37 cellular contexts compared by ENCODE assay signal in genomic region chr9:16013366-16013765, GRCh38.
"Had no signal": no experiment of that assay in that cellular context is flagged by ENCODE, and none has a peak within 500 bp of the region (broad histone marks: within the 10 kb centered on the region; RNA-seq: fewer than 3 reads in every experiment).

No MANE protein-coding gene starts in this region.

- H3K9me3 Mint-ChIP-seq: activated T-helper 2 cell treated with anti-CD3 and anti-CD28 coated beads, Interferon-gamma antibody, Interleukin-2, Interleukin-4, amounts not matched to agents 10 μg/mL and 5 μg/mL and 100 μg/mL, durations not matched to agents 14 hours and 24 hours and 36 hours had no signal

- H3K27ac ChIP-seq: adrenal gland, esophagus muscularis mucosa, foreskin keratinocyte, gastrocnemius medialis, heart left ventricle, WERI-Rb-1 had no signal

- H3K36me3 ChIP-seq: adrenal gland, esophagus muscularis mucosa, gastrocnemius medialis, heart left ventricle, WERI-Rb-1 had no signal

- H3K27me3 Mint-ChIP-seq: activated B cell treated with CpG ODN at 0.5 μM for 24 hours; activated CD4-positive, alpha-beta memory T cell treated with anti-CD3 and anti-CD28 coated beads for 36 hours; activated CD8-positive, alpha-beta memory T cell treated with anti-CD3 and anti-CD28 coated beads, Interleukin-2, amount 10 ng/mL, durations not matched to agents 7 days and 5 days; activated naive CD4-positive, alpha-beta T cell treated with anti-CD3 and anti-CD28 coated beads, Interleukin-2, amount 50 U/mL, for 24 hours; activated naive CD8-positive, alpha-beta T cell treated with anti-CD3 and anti-CD28 coated beads, Interleukin-2, amount 50 U/mL, for 24 hours; brain; effector memory CD8-positive, alpha-beta T cell; T-helper 17 cell had no signal

- FAIRE-seq: colon had no signal

- H3K27me3 ChIP-seq: adrenal gland, esophagus muscularis mucosa, foreskin keratinocyte, gastrocnemius medialis, heart left ventricle had no signal

- DNase-seq: activated B cell treated with CpG ODN at 0.5 μM for 24 hours; activated CD4-positive, alpha-beta memory T cell treated with anti-CD3 and anti-CD28 coated beads for 36 hours; activated CD4-positive, alpha-beta T cell treated with anti-CD3 and anti-CD28 coated beads for 48 hours; activated CD8-positive, alpha-beta memory T cell treated with anti-CD3 and anti-CD28 coated beads, Interleukin-2, amount 10 ng/mL, durations not matched to agents 7 days and 5 days; activated CD8-positive, alpha-beta memory T cell treated with anti-CD3 and anti-CD28 coated beads, Interleukin-2, amount 50 U/mL, for 4 hours; activated CD8-positive, alpha-beta T cell treated with anti-CD3 and anti-CD28 coated beads, Interleukin-2, amount 10 ng/mL, durations not matched to agents 7 days and 5 days; activated effector memory CD4-positive, alpha-beta T cell treated with anti-CD3 and anti-CD28 coated beads, Interleukin-2, amount 50 U/mL, for 16 hours; activated naive CD4-positive, alpha-beta T cell treated with anti-CD3 and anti-CD28 coated beads for 36 hours; activated naive CD8-positive, alpha-beta T cell treated with anti-CD3 and anti-CD28 coated beads for 36 hours; activated naive CD8-positive, alpha-beta T cell treated with anti-CD3 and anti-CD28 coated beads, Interleukin-2, amount 50 U/mL, for 24 hours; activated T-cell treated with anti-CD3 and anti-CD28 coated beads, Interleukin-2, amount 50 U/mL, for 1 hour; activated T-cell treated with anti-CD3 and anti-CD28 coated beads, Interleukin-2, amount 50 U/mL, for 48 hours; adrenal gland; amygdala; aorta; caudate nucleus; cortex of kidney; dermis blood vessel endothelial cell; effector CD4-positive, alpha-beta T cell; effector memory CD8-positive, alpha-beta T cell; erythroblast; foreskin keratinocyte; gastrocnemius medialis; glutamatergic neuron; heart left ventricle; T-helper 1 cell; T-helper 17 cell; T1000; WERI-Rb-1 had no signal

- H3K4me3 ChIP-seq: adrenal gland, esophagus muscularis mucosa, gastrocnemius medialis, heart left ventricle had no signal

- H3K4me1 Mint-ChIP-seq: activated B cell treated with CpG ODN at 0.5 μM for 24 hours; activated CD8-positive, alpha-beta memory T cell treated with anti-CD3 and anti-CD28 coated beads, Interleukin-2, amount 10 ng/mL, durations not matched to agents 7 days and 5 days; activated naive CD4-positive, alpha-beta T cell treated with anti-CD3 and anti-CD28 coated beads, Interleukin-2, amount 50 U/mL, for 24 hours; brain; T-helper 17 cell had no signal

- H3K27ac Mint-ChIP-seq: activated B cell treated with CpG ODN at 0.5 μM for 24 hours; activated CD4-positive, alpha-beta memory T cell treated with anti-CD3 and anti-CD28 coated beads for 36 hours; activated CD8-positive, alpha-beta memory T cell treated with anti-CD3 and anti-CD28 coated beads, Interleukin-2, amount 10 ng/mL, durations not matched to agents 7 days and 5 days; activated CD8-positive, alpha-beta T cell treated with anti-CD3 and anti-CD28 coated beads, Interleukin-2, amount 10 ng/mL, durations not matched to agents 7 days and 5 days; activated naive CD4-positive, alpha-beta T cell treated with anti-CD3 and anti-CD28 coated beads for 36 hours; activated naive CD4-positive, alpha-beta T cell treated with anti-CD3 and anti-CD28 coated beads, Interleukin-2, amount 50 U/mL, for 24 hours; activated naive CD8-positive, alpha-beta T cell treated with anti-CD3 and anti-CD28 coated beads for 36 hours; activated naive CD8-positive, alpha-beta T cell treated with anti-CD3 and anti-CD28 coated beads, Interleukin-2, amount 50 U/mL, for 24 hours; activated T-helper 1 cell treated with anti-CD3 and anti-CD28 coated beads, Interleukin-12 subunit alpha, Interleukin-12 subunit beta, Interleukin-2, Interleukin-4 antibody, amounts not matched to agents 30 ng/mL and 10 ng/mL and 1 ng/mL, durations not matched to agents 14 hours and 24 hours and 36 hours; activated T-helper 2 cell treated with anti-CD3 and anti-CD28 coated beads, Interferon-gamma antibody, Interleukin-2, Interleukin-4, amounts not matched to agents 10 μg/mL and 5 μg/mL and 100 μg/mL, durations not matched to agents 14 hours and 24 hours and 36 hours; brain; effector memory CD8-positive, alpha-beta T cell; T-helper 17 cell; T-helper 2 cell treated with Interferon-gamma antibody and Interleukin-4, amounts not matched to agents 5 μg/mL and 100 μg/mL, for 36 hours had no signal

- H3K36me3 Mint-ChIP-seq: activated CD4-positive, alpha-beta memory T cell treated with anti-CD3 and anti-CD28 coated beads for 36 hours; activated CD8-positive, alpha-beta memory T cell treated with anti-CD3 and anti-CD28 coated beads, Interleukin-2, amount 10 ng/mL, durations not matched to agents 7 days and 5 days; activated naive CD4-positive, alpha-beta T cell treated with anti-CD3 and anti-CD28 coated beads, Interleukin-2, amount 50 U/mL, for 24 hours; activated naive CD8-positive, alpha-beta T cell treated with anti-CD3 and anti-CD28 coated beads for 36 hours; brain had no signal

- H3K4me3 Mint-ChIP-seq: activated B cell treated with CpG ODN at 0.5 μM for 24 hours; activated CD4-positive, alpha-beta memory T cell treated with anti-CD3 and anti-CD28 coated beads for 36 hours; activated CD8-positive, alpha-beta memory T cell treated with anti-CD3 and anti-CD28 coated beads, Interleukin-2, amount 10 ng/mL, durations not matched to agents 7 days and 5 days; activated CD8-positive, alpha-beta T cell treated with anti-CD3 and anti-CD28 coated beads, Interleukin-2, amount 10 ng/mL, durations not matched to agents 7 days and 5 days; activated naive CD4-positive, alpha-beta T cell treated with anti-CD3 and anti-CD28 coated beads for 36 hours; activated naive CD4-positive, alpha-beta T cell treated with anti-CD3 and anti-CD28 coated beads, Interleukin-2, amount 50 U/mL, for 24 hours; activated naive CD8-positive, alpha-beta T cell treated with anti-CD3 and anti-CD28 coated beads for 36 hours; activated naive CD8-positive, alpha-beta T cell treated with anti-CD3 and anti-CD28 coated beads, Interleukin-2, amount 50 U/mL, for 24 hours; activated T-helper 1 cell treated with anti-CD3 and anti-CD28 coated beads, Interleukin-12 subunit alpha, Interleukin-12 subunit beta, Interleukin-2, Interleukin-4 antibody, amounts not matched to agents 30 ng/mL and 10 ng/mL and 1 ng/mL, durations not matched to agents 14 hours and 24 hours and 36 hours; brain; effector memory CD8-positive, alpha-beta T cell; T-helper 17 cell; T-helper 2 cell treated with Interferon-gamma antibody and Interleukin-4, amounts not matched to agents 5 μg/mL and 100 μg/mL, for 36 hours had no signal

- H3K4me1 ChIP-seq: adrenal gland, esophagus muscularis mucosa, foreskin keratinocyte, gastrocnemius medialis, heart left ventricle had no signal

- ATAC-seq: activated CD4-positive, CD25-positive, alpha-beta regulatory T cell treated with anti-CD3 and anti-CD28 coated beads, Interleukin-2, amount 50 U/mL, for 24 hours; activated CD8-positive, alpha-beta memory T cell treated with anti-CD3 and anti-CD28 coated beads, Interleukin-2, amount 10 ng/mL, durations not matched to agents 7 days and 5 days; activated CD8-positive, alpha-beta T cell treated with anti-CD3 and anti-CD28 coated beads, Interleukin-2, amount 10 ng/mL, durations not matched to agents 7 days and 5 days; activated naive CD8-positive, alpha-beta T cell treated with anti-CD3 and anti-CD28 coated beads, Interleukin-2, amount 50 U/mL, for 24 hours; effector memory CD8-positive, alpha-beta T cell; foreskin keratinocyte; gastrocnemius medialis; heart left ventricle; T-helper 17 cell had no signal
